8 cellular contexts compared by ENCODE assay signal in genomic region chr1:177983824-177984528, GRCh38. TPM values are rescaled to one million over a fixed set of nuclear protein-coding genes. Genes with fewer than 3 reads are reported as not detected.
DNase-seq lines count a peak whose midpoint lies in the region; ATAC-seq lines count a peak whose summit lies in the region.

No MANE protein-coding gene starts in this region.

- in situ Hi-C loops in SK-MEL-5 (cut with HindIII; ENCODE audit: low pct_unique_long_range_greater_than_20kb, low sequenced_read_pairs), result no loop called here

- peak; percentile 93 for DNase-seq in HCEC 1CT
- peak; percentile 80 for DNase-seq in SK-MEL-5 (ENCODE audit: low read depth, low spot score)
- DNase-seq in globus pallidus (ENCODE audit: low spot score), result peak; percentile 75
- DNase-seq in putamen (ENCODE audit: low spot score), result peak; percentile 72
- DNase-seq in CD1c-positive myeloid dendritic cell (ENCODE audit: extremely low spot score), result no peak
- DNase-seq in NK-92 treated with Interleukin-12 subunit alpha and Interleukin-12 subunit beta, amount 100 ng/mL, for 24 hours (lab: John Stamatoyannopoulos, UW), result no peak

- ATAC-seq in HG02981 (IDR thresholded peaks at IDR 0.05; ENCODE audit: unreplicated experiment) (no peak), HG03457 (IDR thresholded peaks at IDR 0.05; ENCODE audit: unreplicated experiment) (no peak)

RNA-seq across cellular contexts. Expression of gene SEC16B, which starts 14.1 kb away (rescaled TPM):
- 0.19 and 0.32 TPM in 2 replicates for total RNA-seq in SK-MEL-5 (2014; rRNA removed; shearing (Covaris generic))
- 0.77 and 1.0 TPM in 2 replicates for polyA plus RNA-seq in SK-MEL-5 (2015; cell fraction: cytosol; rRNA removed)
- 4.4 and 10.1 TPM in 2 replicates for polyA plus RNA-seq in SK-MEL-5 (2015; cell fraction: nucleus; rRNA removed)

Comparison
In these comparisons a context has a peak if more than half of its experiments do, and no peak if none do; other contexts are left out.
1. DNase-seq: peak in HCEC 1CT (single experiment), SK-MEL-5 (single experiment), globus pallidus (single experiment) and putamen (single experiment); none in CD1c-positive myeloid dendritic cell (single experiment) and NK-92 treated with Interleukin-12 subunit alpha and Interleukin-12 subunit beta, amount 100 ng/mL, for 24 hours (single experiment).